8 cellular contexts compared by ENCODE assay signal in genomic region chr3:128879991-128880390, GRCh38. TPM values are rescaled to one million over a fixed set of nuclear protein-coding genes. Genes with fewer than 3 reads are reported as not detected.
A peak's percentile ranks its signal among the peaks of the same experiment; 100 is the strongest.
DNase-seq lines count a peak whose midpoint lies in the region; ATAC-seq and TF ChIP-seq lines count a peak whose summit lies in the region.

No MANE protein-coding gene starts in this region.

- TF ChIP-seq CTCF in HL-60 (IDR thresholded peaks at IDR 0.05; ENCODE audit: insufficient read depth, low read length): no peak
- no peak for TF ChIP-seq CTCF in brain microvascular endothelial cell (IDR thresholded peaks at IDR 0.05; ENCODE audit: low read depth, low read length, missing control alignments)
- no peak for TF ChIP-seq CTCF in mucosa of descending colon (IDR thresholded peaks at IDR 0.05)

- no peaks in the 10 kb centered on the region for H3K9me3 ChIP-seq in mucosa of descending colon

- H3K4me3 ChIP-seq in ACC112 (ENCODE audit: low read depth, low read length) (peak overlapping the region; percentile 84), HL-60 (replicated peaks; ENCODE audit: insufficient read depth, low read length) (peak overlapping the region; percentile 80), brain microvascular endothelial cell (ENCODE audit: low read depth, low read length) (peak overlapping the region; percentile 87), mucosa of descending colon (peak overlapping the region; percentile 54)

- H3K27me3 ChIP-seq in ACC112 (ENCODE audit: insufficient read depth, low read length) (no peaks in the 10 kb centered on the region), HL-60 (ENCODE audit: insufficient read depth, poor library complexity, severe bottlenecking) (no peaks in the 10 kb centered on the region), brain microvascular endothelial cell (replicated peaks) (no peaks in the 10 kb centered on the region)

- H3K36me3 ChIP-seq in ACC112 (ENCODE audit: insufficient read depth, low read length) (peaks cover 13% of the 10 kb centered on the region; the same call in 1 of the 2 replicates), brain microvascular endothelial cell (replicated peaks) (no peaks in the 10 kb centered on the region), mucosa of descending colon (ENCODE audit: low read depth) (no peaks in the 10 kb centered on the region)

- peak overlapping the region; percentile 56 for H3K27ac ChIP-seq in ACC112 (ENCODE audit: low read depth, low read length)
- peak overlapping the region; percentile 95 for H3K27ac ChIP-seq in HL-60 (replicated peaks)
- peak overlapping the region; percentile 95 for H3K27ac ChIP-seq in brain microvascular endothelial cell

- intact Hi-C loops in mucosa of descending colon (cut with DNase I, micrococcal nuclease): no loop called here

- ATAC-seq in mucosa of descending colon: no peak
- no peak for ATAC-seq in GM21619 (IDR thresholded peaks at IDR 0.05; ENCODE audit: unreplicated experiment)

- in situ Hi-C loops in brain microvascular endothelial cell (cut with HindIII; ENCODE audit: low pct_ligation_motif_present, low sequenced_read_pairs): no loop called here

- DNase-seq in HL-60 (ENCODE audit: low read depth in 1 of 2, low spot score in 1 of 2): no peak
- DNase-seq in brain microvascular endothelial cell: no peak
- no peak for DNase-seq in mucosa of descending colon
- DNase-seq in dermis blood vessel endothelial cell: no peak
- DNase-seq in DMS153 treated with DMSO at 0.1 percent for 48 hours (lab: John Stamatoyannopoulos, UW; ENCODE audit: unreplicated experiment): no peak
- DNase-seq in GM19238 (ENCODE audit: insufficient read length, low spot score): no peak

- H3K79me2 ChIP-seq in ACC112 (ENCODE audit: control insufficient read depth, insufficient read depth, low read length, unreplicated experiment): peaks cover 67% of the 10 kb centered on the region

- H3K4me1 ChIP-seq in ACC112 (ENCODE audit: control insufficient read depth, insufficient read depth, low read length, unreplicated experiment): peaks cover 43% of the 10 kb centered on the region
- peaks cover 18% of the 10 kb centered on the region for H3K4me1 ChIP-seq in mucosa of descending colon (ENCODE audit: low read depth)

- H2AFZ ChIP-seq in ACC112 (ENCODE audit: low read length, unreplicated experiment): peak overlapping the region; percentile 39

RNA-seq across cellular contexts. Expression of gene ACAD9, which starts 0.6 kb away (rescaled TPM):
- total RNA-seq in mucosa of descending colon (10 to 100 TPM; 42.7 to 43.9 (median 43.8) TPM), dermis blood vessel endothelial cell (47.5 and 51.4 TPM in 2 replicates)
